Comparison of ENCODE assay signal across 8 cellular contexts in genomic region chr6:36885461-36886401, GRCh38. TPM values are rescaled to one million over a fixed set of nuclear protein-coding genes. Genes with fewer than 3 reads are reported as not detected.
DNase-seq lines count a peak whose midpoint lies in the region; ATAC-seq and TF ChIP-seq lines count a peak whose summit lies in the region.

TSS of gene C6orf89 (plus strand) at chr6:36885952. CDS start at chr6:36899445, 13,493 bp downstream.

- H3K27ac ChIP-seq in naive thymus-derived CD4-positive, alpha-beta T cell (ENCODE audit: low read depth, low read length): peak within 1 kb of the TSS; percentile 81

- peak; percentile 100 for ATAC-seq in naive thymus-derived CD4-positive, alpha-beta T cell
- peak; percentile 99 to 100 for ATAC-seq in stimulated activated naive B cell treated with anti-CD40 and anti-IgM and Interleukin-4, amounts not matched to agents 10 μg/mL and 1 μg/mL and 100 μg/mL, for 72 hours (replicated peaks)

- intact Hi-C loops in naive thymus-derived CD4-positive, alpha-beta T cell (cut with micrococcal nuclease): loop anchor here (1.0 to 5.0 kb wide), 13 partner anchors 10 to 858 kb away; partner anchors contain the start of genes MTCH1 (in 2 of the 2), CMTR1 (in 1 of the 2), MAPK14 (in 1 of the 2) and MDGA1 (in 1 of the 2)

- POLR2A ChIA-PET in naive thymus-derived CD4-positive, alpha-beta T cell (lab: Charles Lee): interaction anchor here (0.5 to 4.2 kb wide), 17 partner anchors 11 to 324 kb away, joined by 3 to 45 read pairs (median 4); partner anchors contain the start of genes MTCH1, PI16 and PPIL1

- no peaks in the 10 kb centered on the region for H3K27me3 Mint-ChIP-seq in naive thymus-derived CD4-positive, alpha-beta T cell
- H3K27me3 Mint-ChIP-seq in stimulated activated naive B cell treated with anti-CD40 and anti-IgM and Interleukin-4, amounts not matched to agents 10 μg/mL and 1 μg/mL and 100 μg/mL, for 72 hours: no peaks in the 10 kb centered on the region

- peak within 1 kb of the TSS; percentile 96 for H3K4me3 ChIP-seq in naive thymus-derived CD4-positive, alpha-beta T cell (ENCODE audit: low read length)

- H3K4me1 Mint-ChIP-seq in naive thymus-derived CD4-positive, alpha-beta T cell: peaks cover 25 to 47% (median 39%) of the 10 kb centered on the region in 7 donors
- peaks cover 25 to 30% of the 10 kb centered on the region in 2 donors for H3K4me1 Mint-ChIP-seq in stimulated activated naive B cell treated with anti-CD40 and anti-IgM and Interleukin-4, amounts not matched to agents 10 μg/mL and 1 μg/mL and 100 μg/mL, for 72 hours

- peaks cover 16 to 24% of the 10 kb centered on the region in 2 donors for H3K4me1 ChIP-seq in naive thymus-derived CD4-positive, alpha-beta T cell (ENCODE audit: control insufficient read depth in 2 of 2, insufficient read depth in 2 of 2, low read length in 2 of 2)

- CTCF ChIA-PET in naive thymus-derived CD4-positive, alpha-beta T cell (lab: Charles Lee): interaction anchor here (0.6 to 3.9 kb wide), 18 partner anchors 11 to 387 kb away, joined by 3 to 51 read pairs (median 5); partner anchors contain the start of genes MTCH1 and PPIL1

- H3K27ac Mint-ChIP-seq in naive thymus-derived CD4-positive, alpha-beta T cell: peak within 1 kb of the TSS; percentile 90 to 97 (median 95)
- H3K27ac Mint-ChIP-seq in stimulated activated naive B cell treated with anti-CD40 and anti-IgM and Interleukin-4, amounts not matched to agents 10 μg/mL and 1 μg/mL and 100 μg/mL, for 72 hours: peak within 1 kb of the TSS; percentile 92

- H3K9me3 ChIP-seq in naive thymus-derived CD4-positive, alpha-beta T cell (ENCODE audit: control insufficient read depth in 2 of 3, low read length in 3 of 3): no peaks in the 10 kb centered on the region

- DNase-seq in ELR (ENCODE audit: low read depth) (peak; percentile 99), GOT3 (lab: John Stamatoyannopoulos, UW) (peak; percentile 86), RPMI8226 (peak; percentile 99), fibroblast of gingiva (ENCODE audit: low read depth) (peak; percentile 97)
- peak; percentile 94 to 96 for DNase-seq in activated T-helper 1 cell treated with anti-CD3 and anti-CD28 coated beads, Interleukin-2, amount 50 U/mL, for 16 hours (ENCODE audit: low read depth in 1 of 2, low spot score in 1 of 2)
- DNase-seq in naive thymus-derived CD4-positive, alpha-beta T cell: peak; percentile 86 to 98 (median 95)
- DNase-seq in stimulated activated naive B cell treated with anti-CD40 and anti-IgM and Interleukin-4, amounts not matched to agents 10 μg/mL and 1 μg/mL and 100 μg/mL, for 72 hours: peak; percentile 94

- H3K4me3 Mint-ChIP-seq in naive thymus-derived CD4-positive, alpha-beta T cell: peak within 1 kb of the TSS; percentile 83 to 92 (median 90)
- peak within 1 kb of the TSS; percentile 88 to 92 for H3K4me3 Mint-ChIP-seq in stimulated activated naive B cell treated with anti-CD40 and anti-IgM and Interleukin-4, amounts not matched to agents 10 μg/mL and 1 μg/mL and 100 μg/mL, for 72 hours

- no peaks in the 10 kb centered on the region for H3K36me3 ChIP-seq in naive thymus-derived CD4-positive, alpha-beta T cell (ENCODE audit: control insufficient read depth in 2 of 3, insufficient read depth in 3 of 3, low read length in 3 of 3)

- peak; percentile 77 for TF ChIP-seq CTCF in LNCAP (IDR thresholded peaks at IDR 0.05)

- H3K36me3 Mint-ChIP-seq in naive thymus-derived CD4-positive, alpha-beta T cell: peaks cover 0 to 3% (median 0%) of the 10 kb centered on the region in 5 donors
- H3K36me3 Mint-ChIP-seq in stimulated activated naive B cell treated with anti-CD40 and anti-IgM and Interleukin-4, amounts not matched to agents 10 μg/mL and 1 μg/mL and 100 μg/mL, for 72 hours: peaks cover 0 to 2% of the 10 kb centered on the region in 2 donors

- H3K9me3 Mint-ChIP-seq in naive thymus-derived CD4-positive, alpha-beta T cell: peaks cover 0 to 1% (median 0%) of the 10 kb centered on the region in 11 donors
- H3K9me3 Mint-ChIP-seq in stimulated activated naive B cell treated with anti-CD40 and anti-IgM and Interleukin-4, amounts not matched to agents 10 μg/mL and 1 μg/mL and 100 μg/mL, for 72 hours: no peaks in the 10 kb centered on the region

- H3K27me3 ChIP-seq in naive thymus-derived CD4-positive, alpha-beta T cell (ENCODE audit: control insufficient read depth in 2 of 2, insufficient read depth in 2 of 2, low read length in 2 of 2): no peaks in the 10 kb centered on the region

RNA-seq across cellular contexts. Expression of gene C6orf89, which starts in this region (rescaled TPM):
- 10 to 100 TPM; 34.6 to 48.2 (median 47.7) TPM for total RNA-seq in naive thymus-derived CD4-positive, alpha-beta T cell
- 10 to 100 TPM; 40.3 to 40.4 TPM for polyA plus RNA-seq in naive thymus-derived CD4-positive, alpha-beta T cell

Comparison
In these comparisons a context has a peak if more than half of its experiments do, and no peak if none do; other contexts are left out.
1. Peak in every context shown above with its lines: DNase-seq, ATAC-seq, H3K4me3 ChIP-seq and H3K27ac ChIP-seq.